15 cellular contexts compared by ENCODE assay signal in the genomic region with DNA sequence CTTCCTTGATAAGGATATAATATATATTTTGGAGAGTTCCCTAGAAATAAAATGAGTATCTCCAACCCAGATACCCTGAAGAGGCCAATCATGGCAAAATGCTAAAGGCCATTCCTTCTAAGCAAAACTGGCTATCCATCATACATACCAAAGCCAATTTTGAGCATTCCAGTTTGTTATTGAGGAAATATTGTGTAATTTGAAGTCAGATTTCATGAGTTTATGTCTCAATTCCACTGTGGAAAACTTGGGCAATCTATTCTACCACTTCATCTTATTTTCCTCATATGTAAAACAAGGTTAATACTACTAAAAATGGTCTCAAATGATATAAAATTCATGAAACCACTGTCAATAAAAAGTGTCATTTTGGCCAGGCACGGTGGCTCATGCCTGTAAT. TPM values are rescaled to one million over a fixed set of nuclear protein-coding genes. Genes with fewer than 3 reads are reported as not detected.
DNase-seq lines count a peak whose midpoint lies in the region; ATAC-seq and TF ChIP-seq lines count a peak whose summit lies in the region.
"Had no signal": no experiment of that assay in that cellular context is flagged by ENCODE, and none has a peak within 500 bp of the region (broad histone marks: within the 10 kb centered on the region; RNA-seq: fewer than 3 reads in every experiment).

No MANE protein-coding gene starts in this region.

- H3K27ac ChIP-seq in SK-N-SH (ENCODE audit: low read depth in 2 of 2, low read length in 1 of 2): no peak overlapping the region; a peak in 1 of 4 replicates
- no peak overlapping the region for H3K27ac ChIP-seq in coronary artery
- H3K27ac ChIP-seq: 22Rv1 had no signal

- peaks cover 46 to 54% of the 10 kb centered on the region in 2 experiments for H3K36me3 ChIP-seq in SK-N-SH (replicated peaks in 1 of 2; ENCODE audit: control insufficient read depth in 1 of 2, insufficient read depth in 2 of 2, low read length in 1 of 2)

- no peaks in the 10 kb centered on the region for H4K20me1 ChIP-seq in SK-N-SH (ENCODE audit: insufficient read depth)

- DNase-seq in SK-N-SH (no peak), amniotic epithelial cell (ENCODE audit: low read depth) (peak; percentile 79), fibroblast of pulmonary artery (ENCODE audit: low read depth) (peak; percentile 80), SKM-1 (lab: John Stamatoyannopoulos, UW; ENCODE audit: unreplicated experiment) (no peak), coronary artery (ENCODE audit: low spot score) (no peak), occipital lobe (lab: John Stamatoyannopoulos, UW) (no peak)
- DNase-seq in activated CD4-positive, alpha-beta T cell treated with anti-CD3 and anti-CD28 coated beads, Interleukin-2, amount 50 U/mL, for 4 hours: no peak
- DNase-seq: Karpas-422, MM.1S, NCI-H1092 treated with DMSO at 0.1 percent for 48 hours, NCI-H1694, NCI-H226, NCI-H524 treated with DMSO at 0.1 percent for 48 hours had no signal

- no peak for ATAC-seq in SK-N-SH treated with all-trans-retinoic acid at 6 μM for 48 hours

- H3K4me3 ChIP-seq in SK-N-SH (ENCODE audit: low read depth in 2 of 2, low read length in 1 of 2) (no peak overlapping the region), fibroblast of pulmonary artery (replicated peaks; ENCODE audit: low read depth, low read length) (no peak overlapping the region), coronary artery (no peak overlapping the region)

- TF ChIP-seq RAD21 in SK-N-SH (IDR thresholded peaks at IDR 0.05; ENCODE audit: low read length): no peak

- peaks cover 48% of the 10 kb centered on the region; the same call in 1 of the 2 replicates for H3K79me2 ChIP-seq in SK-N-SH (ENCODE audit: insufficient read depth)

- no peaks in the 10 kb centered on the region for H3K9me3 ChIP-seq in SK-N-SH

- no peak overlapping the region for H3K9ac ChIP-seq in SK-N-SH

- H3F3A ChIP-seq in SK-N-SH (replicated peaks; ENCODE audit: insufficient read depth): peaks cover 22% of the 10 kb centered on the region

- H3K4me2 ChIP-seq in SK-N-SH: no peak overlapping the region

- POLR2A ChIA-PET in SK-N-SH (lab: Yijun Ruan, JAX): no interaction called here

- no peak overlapping the region for H2AFZ ChIP-seq in SK-N-SH (ENCODE audit: low read depth)

- H3K4me1 ChIP-seq in SK-N-SH (ENCODE audit: control insufficient read depth in 1 of 2, insufficient read depth in 2 of 2, low read depth in 1 of 2, low read length in 1 of 2): peaks cover 0 to 13% of the 10 kb centered on the region in 2 experiments; a peak in 2 of 4 replicates

- no peaks in the 10 kb centered on the region for H3K27me3 ChIP-seq in SK-N-SH (ENCODE audit: insufficient read depth)

- WGBS in SK-N-SH (ENCODE audit: low lambda C conversion rate): 100% methylated on average over 1 of the region's 1 CpG

- no peak for TF ChIP-seq EP300 in SK-N-SH (IDR thresholded peaks at IDR 0.05; ENCODE audit: borderline replicate concordance in 1 of 2, low read depth in 1 of 2, low read length in 1 of 2)

- TF ChIP-seq CTCF in SK-N-SH (IDR thresholded peaks at IDR 0.05) (no peak), fibroblast of pulmonary artery (IDR thresholded peaks at IDR 0.05; ENCODE audit: low read length, missing control alignments) (no peak), coronary artery (IDR thresholded peaks at IDR 0.05) (no peak)

- CTCF ChIA-PET in SK-N-SH (lab: Yijun Ruan, JAX): no interaction called here

- no peaks in the 10 kb centered on the region for H3K9me2 ChIP-seq in SK-N-SH

TF ChIP-seq in SK-N-SH, 30 proteins besides CTCF, POLR2A, EP300 and RAD21:
- TF ChIP-seq USF1 (IDR thresholded peaks at IDR 0.05; ENCODE audit: borderline replicate concordance, low read depth) (no peak), FOXM1 (IDR thresholded peaks at IDR 0.05; ENCODE audit: low read depth) (no peak), PBX3 (IDR thresholded peaks at IDR 0.05) (peak; percentile 50; the same call in 1 of the 2 replicates), MXI1 (IDR thresholded peaks at IDR 0.05; ENCODE audit: low read depth, low read length) (no peak)

TF ChIP-seq in SK-N-SH treated with all-trans-retinoic acid at 6 μM for 48 hours, 23 proteins besides CTCF, POLR2A, EP300 and RAD21:
- TF ChIP-seq TOX (CRISPR knock-in tag; IDR thresholded peaks at IDR 0.05; ENCODE audit: borderline replicate concordance) (no peak), ZC3H10 (CRISPR knock-in tag; IDR thresholded peaks at IDR 0.05) (no peak), PPARA (CRISPR knock-in tag; IDR thresholded peaks at IDR 0.05; ENCODE audit: borderline replicate concordance) (no peak), TCF4 (CRISPR knock-in tag; IDR thresholded peaks at IDR 0.05; ENCODE audit: borderline replicate concordance) (no peak), ZNF565 (CRISPR knock-in tag; conservative IDR thresholded peaks at IDR 0.05; ENCODE audit: low read depth) (no peak), CSRNP3 (CRISPR knock-in tag; IDR thresholded peaks at IDR 0.05) (no peak), TSHZ2 (CRISPR knock-in tag; IDR thresholded peaks at IDR 0.05) (no peak), ZNF70 (CRISPR knock-in tag; IDR thresholded peaks at IDR 0.05) (no peak)

RNA-seq across cellular contexts. Expression of gene ASPM, which starts 19.0 kb away (rescaled TPM):
- 3.0 and 3.3 TPM in 2 replicates for polyA plus RNA-seq in SK-N-SH (2012; rRNA removed)
- polyA plus RNA-seq in SK-N-SH (2012; cell fraction: cytosol; rRNA removed): 3.2 and 3.7 TPM in 2 replicates
- polyA plus RNA-seq in SK-N-SH (2012; cell fraction: nucleus; rRNA removed): 3.6 and 7.4 TPM in 2 replicates
- 8.9 TPM for total RNA-seq in occipital lobe

Comparison
In these comparisons a context has a peak if more than half of its experiments do, and no peak if none do; other contexts are left out.
1. DNase-seq: peak in amniotic epithelial cell (single experiment) and fibroblast of pulmonary artery (single experiment); none in SK-N-SH (single experiment), SKM-1 (single experiment), coronary artery (single experiment), activated CD4-positive, alpha-beta T cell treated with anti-CD3 and anti-CD28 coated beads, Interleukin-2, amount 50 U/mL, for 4 hours (0 of 2) and occipital lobe (single experiment).